Comparison of ENCODE assay signal across 24 cellular contexts in genomic region chr13:19152403-19152802, GRCh38. TPM values are rescaled to one million over a fixed set of nuclear protein-coding genes. Genes with fewer than 3 reads are reported as not detected.
A peak's percentile ranks its signal among the peaks of the same experiment; 100 is the strongest.
DNase-seq lines count a peak whose midpoint lies in the region; ATAC-seq and TF ChIP-seq lines count a peak whose summit lies in the region.
"Had no signal": no experiment of that assay in that cellular context is flagged by ENCODE, and none has a peak within 500 bp of the region (broad histone marks: within the 10 kb centered on the region; RNA-seq: fewer than 3 reads in every experiment).

No MANE protein-coding gene starts in this region.

- TF ChIP-seq POLR2A in testis (IDR thresholded peaks at IDR 0.05) = no peak

- TF ChIP-seq CTCF in testis (IDR thresholded peaks at IDR 0.05) = no peak

- no peak overlapping the region for H3K4me3 ChIP-seq in testis
- H3K4me3 ChIP-seq: A549; BLaER1 treated with 17β-estradiol and CSF1 and Interleukin-3, amounts not matched to agents 10 nM and 100 nM; GM23338; HAP-1 had no signal

- intact Hi-C loops in Right ventricle myocardium superior (cut with DNase I) = no loop called here
- intact Hi-C loops in cardiac septum (cut with DNase I) = no loop called here
- intact Hi-C loops in left ventricle myocardium superior (cut with micrococcal nuclease) = no loop called here
- intact Hi-C loops in testis (cut with DNase I; ENCODE audit: low total_unique reads) = no loop called here

- H3K4me1 ChIP-seq in testis = no peaks in the 10 kb centered on the region
- H3K4me1 ChIP-seq: A549, BE2C, HAP-1 had no signal

- WGBS in testis, 2 donors = 58 to 80% methylated on average over 4 to 5 of the region's 5 CpGs

- no peak overlapping the region for H3K27ac ChIP-seq in testis
- H3K27ac ChIP-seq: A549; BLaER1 treated with 17β-estradiol and CSF1 and Interleukin-3, amounts not matched to agents 10 nM and 100 nM had no signal

- H3K36me3 ChIP-seq in testis (ENCODE audit: low read depth, missing control alignments) = no peaks in the 10 kb centered on the region
- H3K36me3 ChIP-seq: BE2C; BLaER1 treated with 17β-estradiol and CSF1 and Interleukin-3, amounts not matched to agents 10 nM and 100 nM; HAP-1 had no signal

- H3K27me3 ChIP-seq in testis = no peaks in the 10 kb centered on the region
- H3K27me3 ChIP-seq: BE2C; BLaER1 treated with 17β-estradiol and CSF1 and Interleukin-3, amounts not matched to agents 10 nM and 100 nM had no signal

- peak; percentile 89 for ATAC-seq in Right ventricle myocardium superior (ENCODE audit: poor library complexity)
- ATAC-seq in left ventricle myocardium superior = peak; percentile 85
- no peak for ATAC-seq in GM21619 (IDR thresholded peaks at IDR 0.05; ENCODE audit: unreplicated experiment)
- ATAC-seq: A549, GM23338 had no signal

- H3K9me3 ChIP-seq in testis = no peaks in the 10 kb centered on the region
- H3K9me3 ChIP-seq: A549 had no signal

- DNase-seq in Right ventricle myocardium superior (peak; percentile 62), cardiac septum (ENCODE audit: low spot score) (no peak), cerebellar cortex (ENCODE audit: low spot score) (peak; percentile 3), left ventricle myocardium superior (peak; percentile 55), testis (peak; percentile 17), MV-4-11 (lab: John Stamatoyannopoulos, UW) (no peak), DMS153 treated with DMSO at 0.1 percent for 48 hours (lab: John Stamatoyannopoulos, UW; ENCODE audit: unreplicated experiment) (no peak)
- DNase-seq: 8988T; ACHN; AML-193; BE2C; CD4-positive, alpha-beta T cell; CD8-positive, alpha-beta memory T cell; DMS 273 treated with DMSO at 0.1 percent for 48 hours; DMS53; DMS79 treated with DMSO at 0.1 percent for 48 hours; HFFc6 had no signal

RNA-seq across cellular contexts. Expression of gene TUBA3C, which starts 29.2 kb away (rescaled TPM):
- total RNA-seq in Right ventricle myocardium superior = 0.27 TPM
- not detected for total RNA-seq in cardiac septum
- total RNA-seq in left ventricle myocardium superior = not detected
- 100 to 1,000 TPM; 306 to 308 TPM for total RNA-seq in testis
- polyA plus RNA-seq in testis (ENCODE audit: insufficient read depth, low read depth, low replicate concordance) = 1,049 TPM
- total RNA-seq: CD4-positive, alpha-beta T cell; CD8-positive, alpha-beta memory T cell; GM23338; H4; HFFc6 had no signal
- polyA plus RNA-seq: A549; CD14-positive monocyte; CD8-positive, alpha-beta memory T cell; GM23338 had no signal

Comparison
In these comparisons a context has a peak if more than half of its experiments do, and no peak if none do; other contexts are left out.
1. DNase-seq: peak in Right ventricle myocardium superior (single experiment), cerebellar cortex (single experiment), left ventricle myocardium superior (single experiment) and testis (single experiment); none in cardiac septum (single experiment), MV-4-11 (single experiment) and DMS153 treated with DMSO at 0.1 percent for 48 hours (single experiment).
2. RNA of gene TUBA3C, which starts 29.2 kb away (total RNA-seq): 306 to 308 TPM in testis; 0.27 TPM in Right ventricle myocardium superior (single experiment), not detected in left ventricle myocardium superior (single experiment) and not detected in cardiac septum (single experiment); every median in the first group is over 100 times any median in the second.